Comparison of ENCODE assay signal across 12 cellular contexts in genomic region chr2:73963385-73964120, GRCh38. TPM values are rescaled to one million over a fixed set of nuclear protein-coding genes. Genes with fewer than 3 reads are reported as not detected.
A peak's percentile ranks its signal among the peaks of the same experiment; 100 is the strongest.
DNase-seq lines count a peak whose midpoint lies in the region; ATAC-seq, FAIRE-seq and TF ChIP-seq lines count a peak whose summit lies in the region.
"Had no signal": no experiment of that assay in that cellular context is flagged by ENCODE, and none has a peak within 500 bp of the region (broad histone marks: within the 10 kb centered on the region; RNA-seq: fewer than 3 reads in every experiment).

No MANE protein-coding gene starts in this region.

- H3K4me3 ChIP-seq in NB4 (ENCODE audit: low read depth, low read length), result no peak overlapping the region
- no peak overlapping the region for H3K4me3 ChIP-seq in hepatocyte
- no peak overlapping the region for H3K4me3 ChIP-seq in dorsolateral prefrontal cortex
- no peak overlapping the region for H3K4me3 ChIP-seq in small intestine (ENCODE audit: low read depth in 1 of 2, low read length in 2 of 2)

- no peaks in the 10 kb centered on the region for H3K27me3 ChIP-seq in hepatocyte
- no peaks in the 10 kb centered on the region for H3K27me3 ChIP-seq in dorsolateral prefrontal cortex
- no peaks in the 10 kb centered on the region for H3K27me3 ChIP-seq in foreskin keratinocyte
- no peaks in the 10 kb centered on the region for H3K27me3 ChIP-seq in small intestine (ENCODE audit: control insufficient read depth in 2 of 2, insufficient read depth in 2 of 2, low read length in 2 of 2)

- TF ChIP-seq POLR2A in NB4 (IDR thresholded peaks at IDR 0.05; ENCODE audit: extremely low read depth, insufficient read length), result no peak

- no peak for FAIRE-seq in small intestine (lab: Jason Lieb, UNC)

- H3K4me1 ChIP-seq in hepatocyte (ENCODE audit: insufficient read depth) (no peaks in the 10 kb centered on the region), foreskin keratinocyte (no peaks in the 10 kb centered on the region), small intestine (ENCODE audit: control insufficient read depth in 2 of 2, insufficient read depth in 1 of 2, low read depth in 1 of 2, low read length in 1 of 2) (peaks cover 0 to 3% of the 10 kb centered on the region in 2 donors)

- no peaks in the 10 kb centered on the region for H4K20me1 ChIP-seq in hepatocyte (ENCODE audit: insufficient read depth, poor library complexity, severe bottlenecking)

- no peak overlapping the region for H3K4me2 ChIP-seq in hepatocyte

- H3K9me3 ChIP-seq in hepatocyte (ENCODE audit: low read depth), result no peaks in the 10 kb centered on the region
- H3K9me3 ChIP-seq in small intestine (ENCODE audit: control insufficient read depth, low read depth), result no peaks in the 10 kb centered on the region

- no peaks in the 10 kb centered on the region for H3K79me2 ChIP-seq in hepatocyte

- ATAC-seq in GM18511 (IDR thresholded peaks at IDR 0.05; ENCODE audit: unreplicated experiment) (peak; percentile 81), GM21723 (IDR thresholded peaks at IDR 0.05; ENCODE audit: unreplicated experiment) (peak; percentile 66), foreskin keratinocyte (no peak)

- H2AFZ ChIP-seq in hepatocyte, result no peak overlapping the region

- TF ChIP-seq CTCF in NB4 (IDR thresholded peaks at IDR 0.05; ENCODE audit: low read depth, low read length), result no peak
- no peak for TF ChIP-seq CTCF in hepatocyte (IDR thresholded peaks at IDR 0.05; ENCODE audit: poor library complexity)
- no peak for TF ChIP-seq CTCF in dorsolateral prefrontal cortex (IDR thresholded peaks at IDR 0.05 in 54 of 56, conservative IDR thresholded peaks at IDR 0.05 in 2 of 56; ENCODE audit: low read depth in 1 of 56, partially characterized antibody in 56 of 56)
- TF ChIP-seq CTCF in foreskin keratinocyte (conservative IDR thresholded peaks at IDR 0.05), result no peak

- H3K36me3 ChIP-seq in hepatocyte (replicated peaks; ENCODE audit: insufficient read depth, low read depth) (no peaks in the 10 kb centered on the region), small intestine (ENCODE audit: control insufficient read depth in 2 of 2, insufficient read depth in 2 of 2, low read length in 2 of 2) (peaks cover 0 to 8% of the 10 kb centered on the region in 2 donors)

- DNase-seq in NB4 (ENCODE audit: low read depth), result peak; percentile 36
- DNase-seq in hepatocyte (ENCODE audit: low spot score), result no peak
- DNase-seq in dorsolateral prefrontal cortex, result no peak
- no peak for DNase-seq in NCI-H524 treated with DMSO at 0.1 percent for 48 hours (lab: John Stamatoyannopoulos, UW)
- no peak for DNase-seq in foreskin keratinocyte
- no peak for DNase-seq in small intestine
- DNase-seq: DMS79, IMR-90, NCI-H748 treated with DMSO at 0.1 percent for 48 hours, retina had no signal

- H3K27ac ChIP-seq in hepatocyte, result peak overlapping the region; percentile 4
- no peak overlapping the region for H3K27ac ChIP-seq in dorsolateral prefrontal cortex
- H3K27ac ChIP-seq in foreskin keratinocyte, result no peak overlapping the region
- no peak overlapping the region for H3K27ac ChIP-seq in small intestine (ENCODE audit: low read depth in 1 of 2, low read length in 1 of 2)

- intact Hi-C loops in dorsolateral prefrontal cortex (cut with DNase I), result no loop called here

- H3K9me2 ChIP-seq in hepatocyte (replicated peaks; ENCODE audit: insufficient read depth), result no peaks in the 10 kb centered on the region

- WGBS in hepatocyte (ENCODE audit: low lambda C conversion rate, missing lambda C conversion rate), result 83% methylated on average over 13 of the region's 13 CpGs
- WGBS in small intestine, 3 donors, result 73 to 84% (median 76%) methylated on average over 13 of the region's 13 CpGs

RNA-seq across cellular contexts. Expression of gene TET3, which starts 21.2 kb away (rescaled TPM):
- 11.5 and 14.5 TPM in 2 replicates for total RNA-seq in hepatocyte
- polyA plus RNA-seq in hepatocyte, result 3.6 TPM in 2 replicates
- 10 to 100 TPM; 16.6 to 47.0 (median 25.4) TPM for total RNA-seq in dorsolateral prefrontal cortex
- 5.2 and 5.5 TPM in 2 replicates for total RNA-seq in foreskin keratinocyte
- 0.76 and 0.85 TPM in 2 replicates for polyA plus RNA-seq in foreskin keratinocyte
- polyA plus RNA-seq in small intestine, result 1 to 10 TPM; 2.7 to 6.8 (median 5.6) TPM

RNA-seq across cellular contexts. Expression of gene DGUOK, which starts 36.9 kb away (rescaled TPM):
- total RNA-seq in hepatocyte (68.0 and 75.8 TPM in 2 replicates), dorsolateral prefrontal cortex (10 to 100 TPM; 29.0 to 56.8 (median 44.9) TPM), foreskin keratinocyte (87.6 and 89.1 TPM in 2 replicates)
- polyA plus RNA-seq in hepatocyte (111 and 116 TPM in 2 replicates), foreskin keratinocyte (141 and 144 TPM in 2 replicates), small intestine (100 to 1,000 TPM in 1 of 3 donors, 10 to 100 TPM in 2; 83.8 to 107 (median 88.9) TPM)
